ENCODE assay signal across 8 cellular contexts in the genomic region with DNA sequence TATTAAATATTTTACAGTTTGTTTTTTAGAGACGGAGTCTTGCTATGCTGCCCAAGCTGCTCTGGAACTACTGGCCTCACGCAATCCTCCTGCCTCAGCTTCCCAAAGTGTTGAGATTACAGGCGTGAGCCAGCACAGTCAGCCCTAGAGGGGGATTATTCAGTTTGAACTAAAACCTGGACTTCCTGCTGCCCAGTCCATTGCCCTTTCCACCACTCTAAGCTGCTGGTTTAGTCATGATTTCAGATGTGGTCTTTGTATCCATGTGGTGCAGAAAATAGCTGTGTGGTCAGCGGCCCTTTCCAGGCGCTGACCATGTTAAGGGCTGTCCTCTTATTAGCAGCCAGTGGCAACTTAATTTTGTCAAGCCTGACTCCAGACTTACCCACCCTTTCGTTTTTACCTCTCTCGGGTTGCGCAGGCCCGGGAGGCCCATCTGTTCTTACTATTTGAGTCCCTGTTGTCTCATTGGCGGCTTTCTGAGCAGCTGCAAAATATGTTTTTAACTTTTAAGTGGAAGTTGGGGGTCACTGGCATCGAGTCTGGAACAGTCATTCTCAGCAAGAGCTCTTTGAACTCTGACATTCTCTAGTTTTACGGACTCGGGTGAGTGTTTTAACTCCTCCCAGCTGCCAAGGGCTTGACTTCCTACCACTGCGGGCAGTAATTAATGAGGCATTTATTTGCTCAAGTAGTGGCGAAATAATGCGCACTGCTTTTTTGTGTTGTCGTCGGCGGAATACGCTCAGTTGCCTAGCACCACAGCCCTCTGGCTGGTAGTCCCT. TPM values are rescaled to one million over a fixed set of nuclear protein-coding genes. Genes with fewer than 3 reads are reported as not detected.
DNase-seq lines count a peak whose midpoint lies in the region; ATAC-seq and TF ChIP-seq lines count a peak whose summit lies in the region.

No MANE protein-coding gene starts in this region.

- H3K4me3 ChIP-seq in GM23248 (peak overlapping the region; percentile 95), choroid plexus epithelial cell (ENCODE audit: low read depth, low read length) (peak overlapping the region; percentile 59), left lung (peak overlapping the region; percentile 45 to 60)

- peaks cover 6% of the 10 kb centered on the region; the same call in 1 of the 2 replicates for H3F3A ChIP-seq in GM23248 (ENCODE audit: insufficient read depth)

- H3K27me3 ChIP-seq in GM23248 (replicated peaks; ENCODE audit: insufficient read depth) (no peaks in the 10 kb centered on the region), left lung (no peaks in the 10 kb centered on the region)

- peaks cover 42% of the 10 kb centered on the region for H3K79me2 ChIP-seq in GM23248 (ENCODE audit: insufficient read depth)

- H3K36me3 ChIP-seq in GM23248 (ENCODE audit: low read depth) (no peaks in the 10 kb centered on the region), left lung (no peaks in the 10 kb centered on the region)

- peak overlapping the region; percentile 83 for H3K4me2 ChIP-seq in GM23248 (ENCODE audit: unreplicated experiment)

- H3K9me3 ChIP-seq in GM23248 (ENCODE audit: low read depth) (no peaks in the 10 kb centered on the region), left lung (no peaks in the 10 kb centered on the region)

- H3K9ac ChIP-seq in GM23248 = peak overlapping the region; percentile 95

- TF ChIP-seq CTCF in VCaP (conservative IDR thresholded peaks at IDR 0.05) (no peak), choroid plexus epithelial cell (conservative IDR thresholded peaks at IDR 0.05; ENCODE audit: low read depth, low read length) (no peak), left lung (IDR thresholded peaks at IDR 0.05) (no peak)

- no peaks in the 10 kb centered on the region for H4K20me1 ChIP-seq in GM23248 (ENCODE audit: insufficient read depth)

- peak; percentile 31 for DNase-seq in GM03348 (ENCODE audit: low spot score)
- peak; percentile 77 for DNase-seq in GM23248
- peak; percentile 74 for DNase-seq in M059J (ENCODE audit: low read depth)
- peak; percentile 79 for DNase-seq in choroid plexus epithelial cell (ENCODE audit: low read depth)
- DNase-seq in left lung = no peak
- DNase-seq in stimulated activated CD8-positive, alpha-beta memory T cell treated with anti-CD3 and anti-CD28 coated beads, Interleukin-12 subunit alpha, Interleukin-12 subunit beta, amount 100 ng/mL, for 1 hour (ENCODE audit: low read depth) = peak; percentile 6
- DNase-seq in DMS114 treated with DMSO at 0.1 percent for 48 hours (lab: John Stamatoyannopoulos, UW; ENCODE audit: unreplicated experiment) = no peak

- peak overlapping the region; percentile 93 for H2AFZ ChIP-seq in GM23248

- WGBS in GM23248 (ENCODE audit: low coverage in 1 of 2, low lambda C conversion rate in 2 of 2, missing lambda C conversion rate in 2 of 2), 2 experiments = 18 to 19% methylated on average over 19 of the region's 20 CpGs

- H3K4me1 ChIP-seq in GM23248 (ENCODE audit: insufficient read depth) (peaks cover 21% of the 10 kb centered on the region), left lung (peaks cover 0 to 16% of the 10 kb centered on the region in 2 donors)

- ATAC-seq in left lung = peak; percentile 64

- in situ Hi-C loops in GM23248 (cut with MboI) = no loop called here

- intact Hi-C loops in left lung (cut with DNase I) = no loop called here

- no peaks in the 10 kb centered on the region for H3K9me2 ChIP-seq in GM23248 (ENCODE audit: insufficient read depth)

- H3K27ac ChIP-seq in GM23248 = peak overlapping the region; percentile 98
- H3K27ac ChIP-seq in VCaP = peak overlapping the region; percentile 86
- peak overlapping the region; percentile 91 to 93 for H3K27ac ChIP-seq in left lung

RNA-seq across cellular contexts. Expression of a gene that starts 0.8 kb away (rescaled TPM):
- 65.6 and 65.9 TPM in 2 replicates for total RNA-seq in GM23248 (2014; rRNA removed; shearing (Covaris generic))
- polyA plus RNA-seq in GM23248 (2016; fragmentation: Nextera tagmentation; extraction: Ambion mirVana) = 33.6 and 36.7 TPM in 2 replicates
- 126 and 147 TPM in 2 replicates for total RNA-seq in M059J (2014; rRNA removed; shearing (Covaris generic))
- total RNA-seq in left lung = 10 to 100 TPM; 30.4 to 34.7 TPM

Comparison
In these comparisons a context has a peak if more than half of its experiments do, and no peak if none do; other contexts are left out.
1. DNase-seq: peak in GM03348 (single experiment), GM23248 (single experiment), M059J (single experiment), choroid plexus epithelial cell (single experiment) and stimulated activated CD8-positive, alpha-beta memory T cell treated with anti-CD3 and anti-CD28 coated beads, Interleukin-12 subunit alpha, Interleukin-12 subunit beta, amount 100 ng/mL, for 1 hour (single experiment); none in left lung (0 of 2) and DMS114 treated with DMSO at 0.1 percent for 48 hours (single experiment).
2. Peak in every context shown above with its lines, with median percentiles within 50 percentile points of each other: H3K27ac ChIP-seq and H3K4me3 ChIP-seq.